14 cellular contexts compared by ENCODE assay signal in genomic region chr10:80200259-80200658, GRCh38. TPM values are rescaled to one million over a fixed set of nuclear protein-coding genes. Genes with fewer than 3 reads are reported as not detected.
A peak's percentile ranks its signal among the peaks of the same experiment; 100 is the strongest.
DNase-seq lines count a peak whose midpoint lies in the region; ATAC-seq, FAIRE-seq and TF ChIP-seq lines count a peak whose summit lies in the region.
"Had no signal": no experiment of that assay in that cellular context is flagged by ENCODE, and none has a peak within 500 bp of the region (broad histone marks: within the 10 kb centered on the region; RNA-seq: fewer than 3 reads in every experiment).

No MANE protein-coding gene starts in this region.

- H3K4me3 ChIP-seq in ascending aorta = peak overlapping the region in 1 of 2 donors; percentile 43
- peak overlapping the region; percentile 50 for H3K4me3 ChIP-seq in thoracic aorta

- H3K27ac Mint-ChIP-seq in activated CD8-positive, alpha-beta memory T cell treated with anti-CD3 and anti-CD28 coated beads, Interleukin-2, amount 10 ng/mL, durations not matched to agents 7 days and 5 days = peak overlapping the region; percentile 34
- H3K27ac Mint-ChIP-seq in mesothelial cell of epicardium = peak overlapping the region; percentile 100

- peaks cover 6 to 77% of the 10 kb centered on the region in 2 donors for H3K4me1 ChIP-seq in ascending aorta
- H3K4me1 ChIP-seq in thoracic aorta (ENCODE audit: control insufficient read depth in 1 of 2, low read depth in 2 of 2) = peaks cover 77 to 92% of the 10 kb centered on the region in 2 donors

- no peaks in the 10 kb centered on the region for H3K9me3 Mint-ChIP-seq in activated CD8-positive, alpha-beta memory T cell treated with anti-CD3 and anti-CD28 coated beads, Interleukin-2, amount 10 ng/mL, durations not matched to agents 7 days and 5 days (ENCODE audit: low read depth)
- H3K9me3 Mint-ChIP-seq in mesothelial cell of epicardium = no peaks in the 10 kb centered on the region

- no peaks in the 10 kb centered on the region for H3K27me3 Mint-ChIP-seq in activated CD8-positive, alpha-beta memory T cell treated with anti-CD3 and anti-CD28 coated beads, Interleukin-2, amount 10 ng/mL, durations not matched to agents 7 days and 5 days
- H3K27me3 Mint-ChIP-seq in mesothelial cell of epicardium (ENCODE audit: low read depth) = no peaks in the 10 kb centered on the region

- H3K36me3 Mint-ChIP-seq in activated CD8-positive, alpha-beta memory T cell treated with anti-CD3 and anti-CD28 coated beads, Interleukin-2, amount 10 ng/mL, durations not matched to agents 7 days and 5 days = peaks cover 45% of the 10 kb centered on the region
- H3K36me3 Mint-ChIP-seq in mesothelial cell of epicardium = no peaks in the 10 kb centered on the region

- no peak for ATAC-seq in activated CD8-positive, alpha-beta memory T cell treated with anti-CD3 and anti-CD28 coated beads, Interleukin-2, amount 10 ng/mL, durations not matched to agents 7 days and 5 days
- ATAC-seq in thoracic aorta (ENCODE audit: insufficient number of reproducible peaks, low FRiP score, low read depth) (no peak), HG03196 (IDR thresholded peaks at IDR 0.05; ENCODE audit: unreplicated experiment) (no peak)

- peaks cover 73% of the 10 kb centered on the region for H3K4me1 Mint-ChIP-seq in activated CD8-positive, alpha-beta memory T cell treated with anti-CD3 and anti-CD28 coated beads, Interleukin-2, amount 10 ng/mL, durations not matched to agents 7 days and 5 days
- H3K4me1 Mint-ChIP-seq in mesothelial cell of epicardium = peaks cover 84% of the 10 kb centered on the region

- H3K9me3 ChIP-seq in ascending aorta = no peaks in the 10 kb centered on the region
- H3K9me3 ChIP-seq in thoracic aorta = no peaks in the 10 kb centered on the region

- H3K4me3 Mint-ChIP-seq in activated CD8-positive, alpha-beta memory T cell treated with anti-CD3 and anti-CD28 coated beads, Interleukin-2, amount 10 ng/mL, durations not matched to agents 7 days and 5 days = no peak overlapping the region
- H3K4me3 Mint-ChIP-seq in mesothelial cell of epicardium = peak overlapping the region; percentile 32

- DNase-seq in activated CD8-positive, alpha-beta memory T cell treated with anti-CD3 and anti-CD28 coated beads, Interleukin-2, amount 10 ng/mL, durations not matched to agents 7 days and 5 days = no peak
- DNase-seq in activated CD8-positive, alpha-beta memory T cell treated with anti-CD3 and anti-CD28 coated beads, Interleukin-2, amount 50 U/mL, for 4 hours = no peak
- no peak for DNase-seq in ascending aorta (ENCODE audit: low spot score in 2 of 2)
- DNase-seq in mesothelial cell of epicardium (ENCODE audit: low spot score in 2 of 2, unreplicated experiment in 2 of 2) = no peak
- no peak for DNase-seq in thoracic aorta (ENCODE audit: low spot score)
- DNase-seq in GM12891 (ENCODE audit: insufficient read length, low spot score) = no peak
- no peak for DNase-seq in DMS 273 (lab: John Stamatoyannopoulos, UW; ENCODE audit: unreplicated experiment)
- DNase-seq: amniotic stem cell, erythroblast, islet precursor cell, NCI-H226, SHP77 treated with DMSO at 0.1 percent for 48 hours had no signal

- TF ChIP-seq POLR2A in GM12891 (IDR thresholded peaks at IDR 0.05; ENCODE audit: low read depth, low read length) = no peak

- TF ChIP-seq CTCF in ascending aorta (IDR thresholded peaks at IDR 0.05) (no peak), mesothelial cell of epicardium (IDR thresholded peaks at IDR 0.05; ENCODE audit: unreplicated experiment) (no peak), thoracic aorta (IDR thresholded peaks at IDR 0.05) (no peak)

- FAIRE-seq in GM12891 (lab: Jason Lieb, UNC) = no peak
- FAIRE-seq: A204.1 had no signal

- H3K36me3 ChIP-seq in ascending aorta = peaks cover 0 to 2% of the 10 kb centered on the region in 2 donors
- no peaks in the 10 kb centered on the region for H3K36me3 ChIP-seq in thoracic aorta

- H3K27ac ChIP-seq in ascending aorta = peak overlapping the region; percentile 96 to 97
- H3K27ac ChIP-seq in thoracic aorta = peak overlapping the region; percentile 76 to 98

- H3K27me3 ChIP-seq in ascending aorta = no peaks in the 10 kb centered on the region
- no peaks in the 10 kb centered on the region for H3K27me3 ChIP-seq in thoracic aorta (replicated peaks; ENCODE audit: insufficient read depth)

- CTCF ChIA-PET in activated CD8-positive, alpha-beta memory T cell treated with anti-CD3 and anti-CD28 coated beads, Interleukin-2, amount 10 ng/mL, durations not matched to agents 7 days and 5 days (lab: Charles Lee) = no interaction called here

- intact Hi-C loops in ascending aorta (cut with DNase I) = loop anchor here (10.0 kb wide), 1 partner anchor 1045 kb away; no protein-coding TSS in a partner anchor

TF ChIP-seq in GM12891, 5 proteins besides CTCF, POLR2A, EP300 and RAD21:
- no peak for TF ChIP-seq POU2F2 (IDR thresholded peaks at IDR 0.05; ENCODE audit: low read depth, low read length)

RNA-seq across cellular contexts. Expression of gene ANXA11, which starts 5.1 kb away (rescaled TPM):
- 100 to 1,000 TPM; 251 to 288 TPM for total RNA-seq in activated CD8-positive, alpha-beta memory T cell treated with anti-CD3 and anti-CD28 coated beads, Interleukin-2, amount 10 ng/mL, durations not matched to agents 7 days and 5 days
- total RNA-seq in ascending aorta (237 TPM), mesothelial cell of epicardium (215 to 238 TPM (median 226 TPM) in 3 replicates), thoracic aorta (100 to 1,000 TPM; 130 to 198 TPM)
- 183 TPM for polyA plus RNA-seq in GM12891 (2012; ENCODE audit: low read depth, missing spikeins)
